1 cellular context compared by ENCODE assay signal in the genomic region with DNA sequence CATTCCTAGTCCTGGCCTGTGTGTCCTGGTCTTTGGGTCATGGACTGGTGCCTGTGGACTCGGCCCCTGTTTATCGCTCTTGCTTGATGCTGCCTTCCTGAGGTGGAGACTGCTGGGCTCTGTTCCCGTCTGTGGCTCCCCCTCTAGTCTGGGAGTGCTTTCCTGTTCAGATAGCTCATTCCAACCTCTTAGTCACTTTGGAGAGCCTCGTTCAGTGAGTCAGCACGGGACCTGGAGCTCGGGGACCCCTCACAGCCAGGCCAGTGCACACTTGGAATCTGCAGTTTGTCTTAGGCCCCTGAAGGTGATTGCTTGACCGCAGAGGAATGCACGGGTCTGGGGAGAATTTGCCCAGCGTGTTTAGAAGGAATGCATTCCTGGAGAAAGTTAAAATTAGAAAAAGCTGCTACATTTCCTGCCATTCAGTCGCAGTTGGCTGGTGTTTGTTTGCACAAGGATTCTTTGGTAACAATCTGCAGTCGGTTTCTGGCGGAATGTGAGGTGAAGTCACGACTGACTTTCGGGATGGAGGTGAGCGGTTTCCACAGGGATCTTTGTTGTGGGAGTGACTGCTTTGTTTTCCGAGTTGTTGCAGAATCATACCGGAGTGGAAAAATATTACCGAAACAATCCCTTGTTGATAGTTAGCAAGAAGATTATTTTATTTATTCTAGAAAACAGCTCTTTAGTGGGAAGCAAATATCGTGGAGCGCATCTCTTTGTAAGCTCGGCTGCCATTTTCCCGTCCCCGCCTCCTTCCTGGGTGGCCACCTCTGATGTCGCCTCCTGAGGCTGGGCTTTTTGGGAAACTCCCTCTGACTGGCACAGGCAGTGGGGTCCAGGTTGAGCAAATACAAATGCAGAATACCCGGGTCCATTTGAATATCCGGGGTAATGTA.
TF ChIP-seq lines count a peak whose summit lies in the region.

No MANE protein-coding gene starts in this region.

TF ChIP-seq in HepG2, 621 proteins besides CTCF, POLR2A, EP300 and RAD21 (continued from another document):
- TF ChIP-seq, protein P1, sequence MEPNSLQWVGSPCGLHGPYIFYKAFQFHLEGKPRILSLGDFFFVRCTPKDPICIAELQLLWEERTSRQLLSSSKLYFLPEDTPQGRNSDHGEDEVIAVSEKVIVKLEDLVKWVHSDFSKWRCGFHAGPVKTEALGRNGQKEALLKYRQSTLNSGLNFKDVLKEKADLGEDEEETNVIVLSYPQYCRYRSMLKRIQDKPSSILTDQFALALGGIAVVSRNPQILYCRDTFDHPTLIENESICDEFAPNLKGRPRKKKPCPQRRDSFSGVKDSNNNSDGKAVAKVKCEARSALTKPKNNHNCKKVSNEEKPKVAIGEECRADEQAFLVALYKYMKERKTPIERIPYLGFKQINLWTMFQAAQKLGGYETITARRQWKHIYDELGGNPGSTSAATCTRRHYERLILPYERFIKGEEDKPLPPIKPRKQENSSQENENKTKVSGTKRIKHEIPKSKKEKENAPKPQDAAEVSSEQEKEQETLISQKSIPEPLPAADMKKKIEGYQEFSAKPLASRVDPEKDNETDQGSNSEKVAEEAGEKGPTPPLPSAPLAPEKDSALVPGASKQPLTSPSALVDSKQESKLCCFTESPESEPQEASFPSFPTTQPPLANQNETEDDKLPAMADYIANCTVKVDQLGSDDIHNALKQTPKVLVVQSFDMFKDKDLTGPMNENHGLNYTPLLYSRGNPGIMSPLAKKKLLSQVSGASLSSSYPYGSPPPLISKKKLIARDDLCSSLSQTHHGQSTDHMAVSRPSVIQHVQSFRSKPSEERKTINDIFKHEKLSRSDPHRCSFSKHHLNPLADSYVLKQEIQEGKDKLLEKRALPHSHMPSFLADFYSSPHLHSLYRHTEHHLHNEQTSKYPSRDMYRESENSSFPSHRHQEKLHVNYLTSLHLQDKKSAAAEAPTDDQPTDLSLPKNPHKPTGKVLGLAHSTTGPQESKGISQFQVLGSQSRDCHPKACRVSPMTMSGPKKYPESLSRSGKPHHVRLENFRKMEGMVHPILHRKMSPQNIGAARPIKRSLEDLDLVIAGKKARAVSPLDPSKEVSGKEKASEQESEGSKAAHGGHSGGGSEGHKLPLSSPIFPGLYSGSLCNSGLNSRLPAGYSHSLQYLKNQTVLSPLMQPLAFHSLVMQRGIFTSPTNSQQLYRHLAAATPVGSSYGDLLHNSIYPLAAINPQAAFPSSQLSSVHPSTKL (CRISPR knock-in tag; IDR thresholded peaks at IDR 0.05) = peak; percentile 81
- TF ChIP-seq ZFY (CRISPR knock-in tag; IDR thresholded peaks at IDR 0.05) (peak; percentile 31; the same call in 1 of the 2 replicates), ZNF12 (CRISPR knock-in tag; IDR thresholded peaks at IDR 0.05) (peak; percentile 13; the same call in 1 of the 2 replicates), ARNT2 (CRISPR knock-in tag; IDR thresholded peaks at IDR 0.05; ENCODE audit: low read depth) (peak; percentile 37; the same call in 1 of the 2 replicates), KMT2A (CRISPR knock-in tag; IDR thresholded peaks at IDR 0.05) (peak; percentile 47; the same call in 1 of the 2 replicates), ZNF142 (CRISPR knock-in tag; IDR thresholded peaks at IDR 0.05) (0 out of 2 replicates have a peak, but pooled peaks have one; percentile 0), SRY (CRISPR knock-in tag; IDR thresholded peaks at IDR 0.05) (0 out of 2 replicates have a peak, but pooled peaks have one; percentile 58), DMAP1 (CRISPR knock-in tag; IDR thresholded peaks at IDR 0.05) (peak; percentile 42; the same call in 1 of the 2 replicates), TAF1 (CRISPR knock-in tag; IDR thresholded peaks at IDR 0.05) (peak; percentile 53; the same call in 1 of the 2 replicates), SOX5 (CRISPR knock-in tag; IDR thresholded peaks at IDR 0.05; ENCODE audit: borderline replicate concordance) (peak; percentile 62), PAX8 (CRISPR knock-in tag; IDR thresholded peaks at IDR 0.05; ENCODE audit: borderline replicate concordance) (0 out of 2 replicates have a peak, but pooled peaks have one; percentile 32), CBX2 (IDR thresholded peaks at IDR 0.05; ENCODE audit: low read depth, low read length) (0 out of 2 replicates have a peak, but pooled peaks have one; percentile 32), CBX2 (CRISPR knock-in tag; IDR thresholded peaks at IDR 0.05; ENCODE audit: low read depth) (no peak), ZNF770 (CRISPR knock-in tag; IDR thresholded peaks at IDR 0.05) (peak; percentile 38; the same call in 1 of the 2 replicates), KDM1A (CRISPR knock-in tag; IDR thresholded peaks at IDR 0.05) (peak; percentile 22; the same call in 1 of the 2 replicates), HMG20B (CRISPR knock-in tag; conservative IDR thresholded peaks at IDR 0.05) (peak; percentile 31; the same call in 1 of the 2 replicates), ZKSCAN5 (CRISPR knock-in tag; IDR thresholded peaks at IDR 0.05) (peak; percentile 27; the same call in 1 of the 2 replicates), PRDM4 (CRISPR knock-in tag; IDR thresholded peaks at IDR 0.05; ENCODE audit: borderline replicate concordance) (no peak)
- TF ChIP-seq, protein P2, sequence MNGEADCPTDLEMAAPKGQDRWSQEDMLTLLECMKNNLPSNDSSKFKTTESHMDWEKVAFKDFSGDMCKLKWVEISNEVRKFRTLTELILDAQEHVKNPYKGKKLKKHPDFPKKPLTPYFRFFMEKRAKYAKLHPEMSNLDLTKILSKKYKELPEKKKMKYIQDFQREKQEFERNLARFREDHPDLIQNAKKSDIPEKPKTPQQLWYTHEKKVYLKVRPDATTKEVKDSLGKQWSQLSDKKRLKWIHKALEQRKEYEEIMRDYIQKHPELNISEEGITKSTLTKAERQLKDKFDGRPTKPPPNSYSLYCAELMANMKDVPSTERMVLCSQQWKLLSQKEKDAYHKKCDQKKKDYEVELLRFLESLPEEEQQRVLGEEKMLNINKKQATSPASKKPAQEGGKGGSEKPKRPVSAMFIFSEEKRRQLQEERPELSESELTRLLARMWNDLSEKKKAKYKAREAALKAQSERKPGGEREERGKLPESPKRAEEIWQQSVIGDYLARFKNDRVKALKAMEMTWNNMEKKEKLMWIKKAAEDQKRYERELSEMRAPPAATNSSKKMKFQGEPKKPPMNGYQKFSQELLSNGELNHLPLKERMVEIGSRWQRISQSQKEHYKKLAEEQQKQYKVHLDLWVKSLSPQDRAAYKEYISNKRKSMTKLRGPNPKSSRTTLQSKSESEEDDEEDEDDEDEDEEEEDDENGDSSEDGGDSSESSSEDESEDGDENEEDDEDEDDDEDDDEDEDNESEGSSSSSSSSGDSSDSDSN (CRISPR knock-in tag; IDR thresholded peaks at IDR 0.05) = peak; percentile 70
